In the genomic region with DNA sequence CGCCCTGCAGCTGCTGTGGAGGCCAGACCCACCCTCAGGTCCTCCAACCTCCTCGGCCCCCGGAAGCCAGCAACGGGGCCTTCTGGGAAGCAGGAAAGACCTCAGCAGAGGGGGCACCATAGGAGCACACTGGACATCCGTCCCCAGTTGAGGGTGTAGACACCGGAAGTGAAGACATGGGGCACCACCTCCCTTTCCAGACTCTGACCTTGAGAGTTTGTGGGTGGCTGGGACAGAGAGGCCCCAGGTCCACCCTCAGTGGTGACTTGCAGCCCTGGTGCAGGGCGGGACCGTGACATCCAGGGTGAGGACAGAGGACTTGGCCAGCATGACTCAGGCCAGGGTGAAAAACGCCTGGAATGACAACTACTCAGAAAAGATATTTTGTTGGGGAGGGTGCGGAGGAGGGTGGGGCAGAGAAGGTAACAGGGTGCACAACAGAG, we compare ENCODE assay signal across 8 cellular contexts. TPM values are rescaled to one million over a fixed set of nuclear protein-coding genes. Genes with fewer than 3 reads are reported as not detected.
DNase-seq lines count a peak whose midpoint lies in the region; ATAC-seq and TF ChIP-seq lines count a peak whose summit lies in the region.

No MANE protein-coding gene starts in this region.

- H3K4me2 ChIP-seq in BLaER1: peak overlapping the region; percentile 84

- H3K27me3 ChIP-seq in BLaER1: no peaks in the 10 kb centered on the region
- H3K27me3 ChIP-seq in endodermal cell (ENCODE audit: control insufficient read depth, insufficient read depth, low read length, poor library complexity, severe bottlenecking): no peaks in the 10 kb centered on the region
- H3K27me3 ChIP-seq in aorta (ENCODE audit: control insufficient read depth in 1 of 2, insufficient read depth in 2 of 2, low read length in 1 of 2): no peaks in the 10 kb centered on the region

- no peak for TF ChIP-seq CTCF in endodermal cell (conservative IDR thresholded peaks at IDR 0.05)

- peak overlapping the region; percentile 88 for H3K27ac Mint-ChIP-seq in endodermal cell

- peak; percentile 82 for ATAC-seq in aorta (ENCODE audit: low FRiP score)
- no peak for ATAC-seq in GM18505 (IDR thresholded peaks at IDR 0.05; ENCODE audit: unreplicated experiment)

- no peaks in the 10 kb centered on the region for H3K9me3 Mint-ChIP-seq in endodermal cell

- 72 to 87% methylated on average over 3 to 10 of the region's 10 CpGs for WGBS in endodermal cell (ENCODE audit: insufficient coverage in 1 of 2, insufficient read length in 1 of 2), 2 experiments
- WGBS in aorta, 2 donors: 4 to 9% methylated on average over 10 of the region's 10 CpGs

- H3K27ac ChIP-seq in BLaER1 (peak overlapping the region; percentile 80), endodermal cell (ENCODE audit: low read depth, low read length) (peak overlapping the region; percentile 94), aorta (ENCODE audit: low read depth in 1 of 2, low read length in 2 of 2) (peak overlapping the region; percentile 3 to 89)

- peaks cover 1% of the 10 kb centered on the region for H3K36me3 Mint-ChIP-seq in endodermal cell (ENCODE audit: low read depth)

- DNase-seq in endodermal cell: no peak
- peak; percentile 94 for DNase-seq in myocyte (ENCODE audit: low read depth)
- DNase-seq in aorta: peak; percentile 91 to 93
- DNase-seq in stimulated activated CD4-positive, alpha-beta T cell treated with anti-CD3 and anti-CD28 coated beads, Interleukin-4, amount 100 ng/mL, for 4 hours: no peak
- DNase-seq in NCI-H1048 (lab: John Stamatoyannopoulos, UW): no peak

- H3K36me3 ChIP-seq in BLaER1 (peaks cover 24% of the 10 kb centered on the region; the same call in 1 of the 2 replicates), endodermal cell (ENCODE audit: control insufficient read depth, insufficient read depth, low read length) (no peaks in the 10 kb centered on the region), aorta (ENCODE audit: control insufficient read depth in 1 of 2, insufficient read depth in 2 of 2, low read length in 1 of 2) (no peaks in the 10 kb centered on the region)

- H3K4me1 ChIP-seq in BLaER1 (peaks cover 100% of the 10 kb centered on the region), endodermal cell (ENCODE audit: control insufficient read depth, insufficient read depth, low read length) (peaks cover 6% of the 10 kb centered on the region), aorta (ENCODE audit: control insufficient read depth in 1 of 2, insufficient read depth in 2 of 2, low read length in 2 of 2) (no peaks in the 10 kb centered on the region)

- intact Hi-C loops in aorta (cut with DNase I): loop anchor here (5.0 kb wide), 2 partner anchors 39 to 89 kb away; no protein-coding TSS in a partner anchor

- no peak for TF ChIP-seq POLR2A in GM18505 (IDR thresholded peaks at IDR 0.05; ENCODE audit: borderline replicate concordance, extremely low read depth, insufficient read depth, insufficient read length)

- H4K20me1 ChIP-seq in BLaER1: peaks cover 47% of the 10 kb centered on the region

- H3K9ac ChIP-seq in BLaER1 (peak overlapping the region; percentile 58), endodermal cell (ENCODE audit: extremely low read depth, low read length, poor library complexity, severe bottlenecking) (no peak overlapping the region)

- H3K27me3 Mint-ChIP-seq in endodermal cell (ENCODE audit: insufficient read depth): no peaks in the 10 kb centered on the region

- peak overlapping the region; percentile 53 for H3K4me3 ChIP-seq in BLaER1
- H3K4me3 ChIP-seq in endodermal cell (ENCODE audit: low read length): no peak overlapping the region
- no peak overlapping the region for H3K4me3 ChIP-seq in aorta (ENCODE audit: low read length in 2 of 2)

- no peaks in the 10 kb centered on the region for H3K9me3 ChIP-seq in BLaER1
- no peaks in the 10 kb centered on the region for H3K9me3 ChIP-seq in endodermal cell (ENCODE audit: control insufficient read depth, low read length)
- no peaks in the 10 kb centered on the region for H3K9me3 ChIP-seq in aorta (ENCODE audit: control insufficient read depth, low read length)

- H3K4me1 Mint-ChIP-seq in endodermal cell: peaks cover 15% of the 10 kb centered on the region

- no peak overlapping the region for H3K4me3 Mint-ChIP-seq in endodermal cell

TF ChIP-seq in PFSK-1, 5 proteins besides CTCF, POLR2A, EP300 and RAD21:
- TF ChIP-seq, protein P1, sequence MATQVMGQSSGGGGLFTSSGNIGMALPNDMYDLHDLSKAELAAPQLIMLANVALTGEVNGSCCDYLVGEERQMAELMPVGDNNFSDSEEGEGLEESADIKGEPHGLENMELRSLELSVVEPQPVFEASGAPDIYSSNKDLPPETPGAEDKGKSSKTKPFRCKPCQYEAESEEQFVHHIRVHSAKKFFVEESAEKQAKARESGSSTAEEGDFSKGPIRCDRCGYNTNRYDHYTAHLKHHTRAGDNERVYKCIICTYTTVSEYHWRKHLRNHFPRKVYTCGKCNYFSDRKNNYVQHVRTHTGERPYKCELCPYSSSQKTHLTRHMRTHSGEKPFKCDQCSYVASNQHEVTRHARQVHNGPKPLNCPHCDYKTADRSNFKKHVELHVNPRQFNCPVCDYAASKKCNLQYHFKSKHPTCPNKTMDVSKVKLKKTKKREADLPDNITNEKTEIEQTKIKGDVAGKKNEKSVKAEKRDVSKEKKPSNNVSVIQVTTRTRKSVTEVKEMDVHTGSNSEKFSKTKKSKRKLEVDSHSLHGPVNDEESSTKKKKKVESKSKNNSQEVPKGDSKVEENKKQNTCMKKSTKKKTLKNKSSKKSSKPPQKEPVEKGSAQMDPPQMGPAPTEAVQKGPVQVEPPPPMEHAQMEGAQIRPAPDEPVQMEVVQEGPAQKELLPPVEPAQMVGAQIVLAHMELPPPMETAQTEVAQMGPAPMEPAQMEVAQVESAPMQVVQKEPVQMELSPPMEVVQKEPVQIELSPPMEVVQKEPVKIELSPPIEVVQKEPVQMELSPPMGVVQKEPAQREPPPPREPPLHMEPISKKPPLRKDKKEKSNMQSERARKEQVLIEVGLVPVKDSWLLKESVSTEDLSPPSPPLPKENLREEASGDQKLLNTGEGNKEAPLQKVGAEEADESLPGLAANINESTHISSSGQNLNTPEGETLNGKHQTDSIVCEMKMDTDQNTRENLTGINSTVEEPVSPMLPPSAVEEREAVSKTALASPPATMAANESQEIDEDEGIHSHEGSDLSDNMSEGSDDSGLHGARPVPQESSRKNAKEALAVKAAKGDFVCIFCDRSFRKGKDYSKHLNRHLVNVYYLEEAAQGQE (IDR thresholded peaks at IDR 0.05; ENCODE audit: insufficient read depth in 1 of 2, low read depth in 2 of 2, low read length in 2 of 2): 0 out of 4 replicates have a peak, but pooled peaks of 1 of the 2 experiments have one; percentile 7
- TF ChIP-seq SIN3A (IDR thresholded peaks at IDR 0.05; ENCODE audit: borderline replicate concordance, insufficient read depth, low read length) (no peak), POLR2AphosphoS5 (IDR thresholded peaks at IDR 0.05; ENCODE audit: low read depth, low read length) (no peak), TAF1 (IDR thresholded peaks at IDR 0.05; ENCODE audit: borderline replicate concordance, insufficient read depth, low read length) (no peak; the same call in 1 of the 2 replicates), FOXP2 (optimal IDR thresholded peaks at IDR 0.05; ENCODE audit: borderline replicate concordance, extremely low read depth, extremely low read length, insufficient read depth) (peak; percentile 38)

RNA-seq across cellular contexts. Expression of a gene that starts 19.9 kb away (rescaled TPM):
- polyA plus RNA-seq in PFSK-1 (2012; ENCODE audit: insufficient read length, low read depth): 0.34 TPM
- 1 to 10 TPM in 1 of 2 donors, under 1 TPM in 1; 0.97 to 2.2 TPM for total RNA-seq in endodermal cell
- 0.43 TPM for polyA plus RNA-seq in endodermal cell (2013, experiment 1 of 2)
- 0.37 TPM for polyA plus RNA-seq in endodermal cell (2013, experiment 2 of 2)
- 0.10 and 1.7 TPM in 2 replicates for total RNA-seq in myocyte
- 1.3 TPM for polyA plus RNA-seq in myocyte (2012)
- total RNA-seq in aorta: 10 to 100 TPM; 10.1 to 13.9 TPM
- polyA plus RNA-seq in aorta: under 1 TPM; 0.25 to 0.82 TPM

RNA-seq across cellular contexts. Expression of a gene that starts 42.1 kb away (rescaled TPM):
- polyA plus RNA-seq in PFSK-1 (2012; ENCODE audit: insufficient read length, low read depth): 236 TPM
- 10 to 100 TPM; 36.9 to 42.7 TPM for total RNA-seq in endodermal cell
- 61.1 TPM for polyA plus RNA-seq in endodermal cell (2013, experiment 1 of 2)
- 60.7 TPM for polyA plus RNA-seq in endodermal cell (2013, experiment 2 of 2)
- total RNA-seq in myocyte: 197 and 208 TPM in 2 replicates
- polyA plus RNA-seq in myocyte (2012): 598 TPM
- 100 to 1,000 TPM; 657 to 732 TPM for total RNA-seq in aorta
- 100 to 1,000 TPM; 203 to 497 TPM for polyA plus RNA-seq in aorta

RNA-seq across cellular contexts. Expression of a gene that starts 42.5 kb away (rescaled TPM):
- 132 TPM for polyA plus RNA-seq in PFSK-1 (2012; ENCODE audit: insufficient read length, low read depth)
- total RNA-seq in endodermal cell (10 to 100 TPM; 57.1 to 62.5 TPM), myocyte (24.5 and 29.7 TPM in 2 replicates), aorta (10 to 100 TPM; 64.6 to 68.1 TPM)
- 22.4 TPM for polyA plus RNA-seq in endodermal cell (2013, experiment 1 of 2)
- polyA plus RNA-seq in endodermal cell (2013, experiment 2 of 2): 26.5 TPM
- polyA plus RNA-seq in myocyte (2012): 38.0 TPM
- polyA plus RNA-seq in aorta: 10 to 100 TPM in 1 of 2 donors, 1 to 10 TPM in 1; 5.9 to 33.4 TPM

Comparison
In these comparisons a context has a peak if more than half of its experiments do, and no peak if none do; other contexts are left out.
1. DNase-seq: peak in myocyte (single experiment) and aorta (2 of 2); none in endodermal cell (single experiment), stimulated activated CD4-positive, alpha-beta T cell treated with anti-CD3 and anti-CD28 coated beads, Interleukin-4, amount 100 ng/mL, for 4 hours (0 of 2) and NCI-H1048 (single experiment).
2. Peak in every context shown above with its lines, with median percentiles within 50 percentile points of each other: H3K27ac ChIP-seq.